ENCODE assay signal across 19 cellular contexts in the genomic region with DNA sequence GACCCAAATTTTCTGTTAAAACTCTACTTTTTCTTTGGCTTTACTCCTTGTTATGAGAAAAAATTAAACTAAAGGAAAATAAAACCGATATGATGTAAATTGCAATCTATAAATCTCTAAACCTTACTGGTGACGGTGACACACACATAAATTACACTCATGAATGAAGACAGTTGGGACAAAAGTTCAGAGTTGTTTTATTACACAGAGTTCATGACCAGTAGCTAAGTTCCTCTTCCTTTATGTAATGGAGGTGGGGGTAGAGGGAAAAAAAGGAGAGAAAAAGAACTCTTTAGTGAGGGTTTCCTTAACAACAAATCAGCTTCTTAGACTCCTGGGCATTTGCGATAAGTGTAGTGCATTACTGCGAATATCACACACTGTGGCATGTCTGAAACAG.
A peak's percentile ranks its signal among the peaks of the same experiment; 100 is the strongest.
DNase-seq lines count a peak whose midpoint lies in the region; ATAC-seq, FAIRE-seq and TF ChIP-seq lines count a peak whose summit lies in the region.
"Had no signal": no experiment of that assay in that cellular context is flagged by ENCODE, and none has a peak within 500 bp of the region (broad histone marks: within the 10 kb centered on the region; RNA-seq: fewer than 3 reads in every experiment).

No MANE protein-coding gene starts in this region.

- no peak for TF ChIP-seq CTCF in endothelial cell of umbilical vein (IDR thresholded peaks at IDR 0.05; ENCODE audit: extremely low read depth in 1 of 2, insufficient read depth in 1 of 2, low read depth in 1 of 2, low read length in 2 of 2)
- no peak for TF ChIP-seq CTCF in mesothelial cell of epicardium (IDR thresholded peaks at IDR 0.05; ENCODE audit: unreplicated experiment)

- peak overlapping the region; percentile 68 for H3K27ac Mint-ChIP-seq in mesothelial cell of epicardium
- no peak overlapping the region for H3K27ac Mint-ChIP-seq in stimulated activated effector memory CD8-positive, alpha-beta T cell treated with anti-CD3 and anti-CD28 coated beads, Interleukin-12 subunit alpha, Interleukin-12 subunit beta, amount 100 ng/mL, for 72 hours
- H3K27ac Mint-ChIP-seq: CD14-positive monocyte; CD8-positive, alpha-beta T cell; H9; IgD-negative memory B cell had no signal

- no peak for FAIRE-seq in endothelial cell of umbilical vein (lab: Jason Lieb, UNC)
- FAIRE-seq: D721Med, G401.6, GM12892 had no signal

- H3K36me3 ChIP-seq in endothelial cell of umbilical vein (ENCODE audit: control insufficient read depth in 2 of 2, extremely low read depth in 1 of 2, insufficient read depth in 2 of 2, low read length in 2 of 2) = no peaks in the 10 kb centered on the region

- dilution Hi-C loops in endothelial cell of umbilical vein (cut with MboI; ENCODE audit: extremely low pct_ligation_motif_present, low sequenced_read_pairs) = no loop called here

- H3K4me1 Mint-ChIP-seq in mesothelial cell of epicardium = peaks cover 27% of the 10 kb centered on the region
- no peaks in the 10 kb centered on the region for H3K4me1 Mint-ChIP-seq in stimulated activated effector memory CD8-positive, alpha-beta T cell treated with anti-CD3 and anti-CD28 coated beads, Interleukin-12 subunit alpha, Interleukin-12 subunit beta, amount 100 ng/mL, for 72 hours
- H3K4me1 Mint-ChIP-seq: CD14-positive monocyte, H9, IgD-negative memory B cell had no signal

- H3K79me2 ChIP-seq in endothelial cell of umbilical vein (ENCODE audit: control insufficient read depth, insufficient read depth, low read length) = no peaks in the 10 kb centered on the region

- H4K20me1 ChIP-seq in endothelial cell of umbilical vein (replicated peaks; ENCODE audit: control insufficient read depth, extremely low read depth, insufficient read depth, low read length) = no peaks in the 10 kb centered on the region

- in situ Hi-C loops in KBM-7 (cut with MboI; ENCODE audit: low pct_unique_long_range_greater_than_20kb, low sequenced_read_pairs) = no loop called here

- H3K27me3 ChIP-seq in endothelial cell of umbilical vein (ENCODE audit: control insufficient read depth in 2 of 2, insufficient read depth in 2 of 2, low read length in 2 of 2) = no peaks in the 10 kb centered on the region

- H3K27ac ChIP-seq in endothelial cell of umbilical vein (ENCODE audit: insufficient read depth, low read depth, low read length) = no peak overlapping the region

- POLR2A ChIA-PET in endothelial cell of umbilical vein (lab: Charles Lee) = no interaction called here

- no peak overlapping the region for H3K4me2 ChIP-seq in endothelial cell of umbilical vein (ENCODE audit: insufficient read depth, low read length)

- peaks cover 7% of the 10 kb centered on the region for H3K9me3 Mint-ChIP-seq in mesothelial cell of epicardium
- H3K9me3 Mint-ChIP-seq in stimulated activated effector memory CD8-positive, alpha-beta T cell treated with anti-CD3 and anti-CD28 coated beads, Interleukin-12 subunit alpha, Interleukin-12 subunit beta, amount 100 ng/mL, for 72 hours = peaks cover 7% of the 10 kb centered on the region
- H3K9me3 Mint-ChIP-seq: CD8-positive, alpha-beta T cell; H9 had no signal

- DNase-seq in NOMO-1 treated with dmso at 0.1 percent for 144 hours (lab: John Stamatoyannopoulos, UW; ENCODE audit: unreplicated experiment) = peak; percentile 20
- DNase-seq in endothelial cell of umbilical vein (ENCODE audit: low read depth, low spot score) = no peak
- no peak for DNase-seq in mesothelial cell of epicardium (ENCODE audit: low spot score in 2 of 2, unreplicated experiment in 2 of 2)
- no peak for DNase-seq in germinal center (ENCODE audit: low spot score)
- DNase-seq in KBM-7 = no peak
- no peak for DNase-seq in stimulated activated effector memory CD8-positive, alpha-beta T cell treated with anti-CD3 and anti-CD28 coated beads, Interleukin-12 subunit alpha, Interleukin-12 subunit beta, amount 100 ng/mL, for 72 hours (ENCODE audit: low spot score in 2 of 2)
- DNase-seq: CD8-positive, alpha-beta T cell; COR-L47; DMS153; DMS79 treated with DMSO at 0.1 percent for 48 hours; EL; GOT3; H9 had no signal

- H3K36me3 Mint-ChIP-seq in mesothelial cell of epicardium = no peaks in the 10 kb centered on the region
- H3K36me3 Mint-ChIP-seq in stimulated activated effector memory CD8-positive, alpha-beta T cell treated with anti-CD3 and anti-CD28 coated beads, Interleukin-12 subunit alpha, Interleukin-12 subunit beta, amount 100 ng/mL, for 72 hours = no peaks in the 10 kb centered on the region
- H3K36me3 Mint-ChIP-seq: CD14-positive monocyte; CD8-positive, alpha-beta T cell; IgD-negative memory B cell had no signal

- intact Hi-C loops in endothelial cell of umbilical vein (cut with micrococcal nuclease) = no loop called here

- peak overlapping the region; percentile 3 for H2AFZ ChIP-seq in endothelial cell of umbilical vein (ENCODE audit: low read depth, low read length)

- H3K9ac ChIP-seq in endothelial cell of umbilical vein (replicated peaks; ENCODE audit: extremely low read depth, insufficient read depth, low read length) = no peak overlapping the region

- ATAC-seq in HG02885 (IDR thresholded peaks at IDR 0.05; ENCODE audit: poor library complexity, unreplicated experiment) = no peak
- no peak for ATAC-seq in stimulated activated effector memory CD8-positive, alpha-beta T cell treated with anti-CD3 and anti-CD28 coated beads, Interleukin-12 subunit alpha, Interleukin-12 subunit beta, amount 100 ng/mL, for 72 hours
- ATAC-seq: CD8-positive, alpha-beta T cell had no signal

- no peaks in the 10 kb centered on the region for H3K9me1 ChIP-seq in endothelial cell of umbilical vein (replicated peaks; ENCODE audit: control insufficient read depth, extremely low read depth, insufficient read depth, low read length)

- no peak overlapping the region for H3K4me3 ChIP-seq in endothelial cell of umbilical vein (replicated peaks in 1 of 3; ENCODE audit: insufficient read depth in 1 of 3, low read depth in 1 of 3, low read length in 3 of 3)

- no peaks in the 10 kb centered on the region for H3K4me1 ChIP-seq in endothelial cell of umbilical vein (ENCODE audit: control insufficient read depth, extremely low read depth, insufficient read depth, low read length)

- no TSS peak for BruUV-seq in endothelial cell of umbilical vein (replicated peaks; lab: Mats Ljungman, UMichigan)

- no peak for TF ChIP-seq POLR2A in endothelial cell of umbilical vein (IDR thresholded peaks at IDR 0.05; ENCODE audit: low read depth, low read length)

- H3K27me3 Mint-ChIP-seq in mesothelial cell of epicardium (ENCODE audit: low read depth) = no peaks in the 10 kb centered on the region
- H3K27me3 Mint-ChIP-seq: IgD-negative memory B cell had no signal

- H3K9me3 ChIP-seq in endothelial cell of umbilical vein (replicated peaks; ENCODE audit: control insufficient read depth, insufficient read depth, low read length) = no peaks in the 10 kb centered on the region

- CTCF ChIA-PET in endothelial cell of umbilical vein (lab: Charles Lee) = interaction anchor here (1.2 to 1.3 kb wide), 2 partner anchors 12 to 132 kb away, joined by 3 read pairs; no protein-coding TSS in a partner anchor

- H3K4me3 Mint-ChIP-seq in mesothelial cell of epicardium = no peak overlapping the region
- no peak overlapping the region for H3K4me3 Mint-ChIP-seq in stimulated activated effector memory CD8-positive, alpha-beta T cell treated with anti-CD3 and anti-CD28 coated beads, Interleukin-12 subunit alpha, Interleukin-12 subunit beta, amount 100 ng/mL, for 72 hours
- H3K4me3 Mint-ChIP-seq: CD14-positive monocyte; CD8-positive, alpha-beta T cell; H9; IgD-negative memory B cell had no signal

TF ChIP-seq in endothelial cell of umbilical vein, 7 proteins besides CTCF, POLR2A, EP300 and RAD21:
- TF ChIP-seq FOS (IDR thresholded peaks at IDR 0.05; ENCODE audit: borderline replicate concordance, insufficient read depth, low read length) (no peak), EZH2 (IDR thresholded peaks at IDR 0.05; ENCODE audit: borderline replicate concordance, low read depth, low read length, severe bottlenecking) (no peak), MYC (IDR thresholded peaks at IDR 0.05; ENCODE audit: low read depth, low read length) (no peak), JUN (IDR thresholded peaks at IDR 0.05; ENCODE audit: borderline replicate concordance, insufficient read depth, insufficient read length, low read depth) (no peak), POLR2AphosphoS5 (IDR thresholded peaks at IDR 0.05; ENCODE audit: insufficient read depth, low read depth, low read length) (no peak), GATA2 (IDR thresholded peaks at IDR 0.05; ENCODE audit: insufficient read depth, insufficient read length, low read depth, low read length) (no peak)
- TF ChIP-seq, protein P1, sequence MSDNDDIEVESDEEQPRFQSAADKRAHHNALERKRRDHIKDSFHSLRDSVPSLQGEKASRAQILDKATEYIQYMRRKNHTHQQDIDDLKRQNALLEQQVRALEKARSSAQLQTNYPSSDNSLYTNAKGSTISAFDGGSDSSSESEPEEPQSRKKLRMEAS (IDR thresholded peaks at IDR 0.05; ENCODE audit: insufficient read depth, insufficient read length) = no peak
